Comparison of ENCODE assay signal across 1 cellular context in the genomic region with DNA sequence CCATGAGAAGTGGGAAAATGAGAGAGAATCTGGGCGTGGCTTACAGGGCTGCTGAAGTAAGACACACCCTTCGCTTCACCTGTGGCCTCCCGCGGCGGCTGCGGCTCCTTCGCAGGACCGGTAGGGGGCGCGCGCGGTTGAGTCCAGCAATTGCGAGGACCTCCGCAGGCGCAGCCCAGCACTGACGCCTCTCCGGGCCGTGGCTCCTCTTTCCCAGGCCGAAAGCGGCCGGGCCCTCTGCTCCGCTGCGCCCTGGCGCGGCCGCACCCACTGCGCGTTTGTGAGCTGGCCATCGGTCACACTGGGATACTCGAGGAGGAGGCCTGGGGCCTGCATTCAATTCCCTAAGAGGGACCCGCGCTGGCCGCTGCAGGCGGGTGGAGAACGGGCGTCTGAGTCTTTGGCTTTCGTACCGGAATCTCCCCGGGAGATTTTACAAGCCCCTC.
TF ChIP-seq lines count a peak whose summit lies in the region.

Gene LRRD1 (minus strand): TSS at position 215 of the 446 bp plus-strand sequence. CDS start 13,940 bp downstream, outside the sequence.

TF ChIP-seq in H1, 55 proteins besides CTCF, POLR2A, EP300 and RAD21 (continued from another document):
- TF ChIP-seq E2F6 (IDR thresholded peaks at IDR 0.05): peak; percentile 47
- TF ChIP-seq GABPA (IDR thresholded peaks at IDR 0.05; ENCODE audit: borderline replicate concordance, insufficient read depth, low read length): no peak
- TF ChIP-seq SP2 (IDR thresholded peaks at IDR 0.05; ENCODE audit: low read length): no peak
- no peak for TF ChIP-seq CEBPB (IDR thresholded peaks at IDR 0.05; ENCODE audit: low read depth, low read length)
- TF ChIP-seq NRF1 (IDR thresholded peaks at IDR 0.05; ENCODE audit: low read depth, low read length): peak; percentile 26; the same call in 1 of the 2 replicates
- TF ChIP-seq CREB1 (IDR thresholded peaks at IDR 0.05): peak; percentile 57
- 0 out of 4 replicates have a peak, but pooled peaks of 1 of the 2 experiments have one; percentile 53 for TF ChIP-seq HDAC2 (IDR thresholded peaks at IDR 0.05; ENCODE audit: borderline replicate concordance in 1 of 2, low read depth in 2 of 2, low read length in 2 of 2)
- TF ChIP-seq SP4 (IDR thresholded peaks at IDR 0.05; ENCODE audit: low read length): no peak
- TF ChIP-seq TBP (IDR thresholded peaks at IDR 0.05; ENCODE audit: low read depth, low read length): peak; percentile 45; the same call in 1 of the 2 replicates
- no peak for TF ChIP-seq CBX5 (IDR thresholded peaks at IDR 0.05; ENCODE audit: low read depth, low read length)
- no peak for TF ChIP-seq POU5F1 (IDR thresholded peaks at IDR 0.05; ENCODE audit: low read depth, low read length)
- TF ChIP-seq ASH2L (IDR thresholded peaks at IDR 0.05; ENCODE audit: low read length): peak; percentile 71
- TF ChIP-seq RFX5 (IDR thresholded peaks at IDR 0.05; ENCODE audit: borderline replicate concordance, low read depth, low read length): no peak
- TF ChIP-seq CBX8 (IDR thresholded peaks at IDR 0.05; ENCODE audit: borderline replicate concordance, low read depth, low read length): no peak
- no peak for TF ChIP-seq SRF (IDR thresholded peaks at IDR 0.05; ENCODE audit: low read depth, low read length)
- no peak for TF ChIP-seq CHD7 (IDR thresholded peaks at IDR 0.05; ENCODE audit: insufficient replicate concordance, low read length)
- TF ChIP-seq USF2 (IDR thresholded peaks at IDR 0.05; ENCODE audit: low read length): no peak
- no peak for TF ChIP-seq JUN (IDR thresholded peaks at IDR 0.05; ENCODE audit: low read depth, low read length)
- no peak for TF ChIP-seq GTF2F1 (IDR thresholded peaks at IDR 0.05; ENCODE audit: borderline replicate concordance, low read depth, low read length)
- TF ChIP-seq SAP30 (IDR thresholded peaks at IDR 0.05; ENCODE audit: insufficient read depth, insufficient replicate concordance, low read length): no peak
- TF ChIP-seq, protein P1, sequence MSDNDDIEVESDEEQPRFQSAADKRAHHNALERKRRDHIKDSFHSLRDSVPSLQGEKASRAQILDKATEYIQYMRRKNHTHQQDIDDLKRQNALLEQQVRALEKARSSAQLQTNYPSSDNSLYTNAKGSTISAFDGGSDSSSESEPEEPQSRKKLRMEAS (IDR thresholded peaks at IDR 0.05): peak; percentile 56
- no peak for TF ChIP-seq RNF2 (IDR thresholded peaks at IDR 0.05; ENCODE audit: borderline replicate concordance, low read depth, low read length, missing control alignments, poor library complexity, severe bottlenecking)
- TF ChIP-seq KDM5A (IDR thresholded peaks at IDR 0.05; ENCODE audit: low read length): no peak
- TF ChIP-seq ATF2 (IDR thresholded peaks at IDR 0.05; ENCODE audit: low read length): no peak
- no peak for TF ChIP-seq CTBP2 (IDR thresholded peaks at IDR 0.05; ENCODE audit: borderline replicate concordance, insufficient read depth, insufficient read length, low read length)
- peak; percentile 75 for TF ChIP-seq KDM4A (IDR thresholded peaks at IDR 0.05; ENCODE audit: low read depth, low read length, severe bottlenecking)
- 0 out of 4 replicates have a peak, but pooled peaks of 1 of the 2 experiments have one; percentile 17 for TF ChIP-seq SIN3A (conservative IDR thresholded peaks at IDR 0.05 in 1 of 2, IDR thresholded peaks at IDR 0.05 in 1 of 2; ENCODE audit: low read depth in 1 of 2, low read length in 2 of 2)
- TF ChIP-seq BACH1 (IDR thresholded peaks at IDR 0.05; ENCODE audit: low read length): no peak
- no peak for TF ChIP-seq FOSL1 (IDR thresholded peaks at IDR 0.05; ENCODE audit: insufficient read depth, low read depth, low read length)
- no peak for TF ChIP-seq BRCA1 (IDR thresholded peaks at IDR 0.05; ENCODE audit: low read depth, low read length)
- TF ChIP-seq PHF8 (conservative IDR thresholded peaks at IDR 0.05; ENCODE audit: low read depth, low read length): peak; percentile 43; the same call in 1 of the 2 replicates
- TF ChIP-seq ZNF274 (IDR thresholded peaks at IDR 0.05; ENCODE audit: borderline replicate concordance, extremely low read depth, low read length): no peak
- TF ChIP-seq SP1 (IDR thresholded peaks at IDR 0.05; ENCODE audit: low read depth, low read length): no peak
- no peak for TF ChIP-seq YY1 (IDR thresholded peaks at IDR 0.05; ENCODE audit: low read depth, low read length)
- no peak; the same call in 1 of the 2 replicates for TF ChIP-seq TCF12 (IDR thresholded peaks at IDR 0.05; ENCODE audit: low read depth, low read length)
- TF ChIP-seq HDAC6 (IDR thresholded peaks at IDR 0.05; ENCODE audit: low read depth, low read length): no peak
- no peak for TF ChIP-seq KDM1A (IDR thresholded peaks at IDR 0.05; ENCODE audit: borderline replicate concordance, low read length)
- no peak for TF ChIP-seq SUZ12 (IDR thresholded peaks at IDR 0.05; ENCODE audit: low read length)
